Comparison of ENCODE assay signal across 8 cellular contexts in genomic region chr15:28955160-28955502, GRCh38.
DNase-seq lines count a peak whose midpoint lies in the region; ATAC-seq and TF ChIP-seq lines count a peak whose summit lies in the region.

No MANE protein-coding gene starts in this region.

- DNase-seq in ELR (ENCODE audit: low read depth) (peak; percentile 82), kidney tubule cell (ENCODE audit: low spot score) (peak; percentile 46), omental fat pad (ENCODE audit: low spot score) (no peak), RKO (ENCODE audit: low spot score) (no peak)
- no peak for DNase-seq in stimulated activated CD4-positive, alpha-beta T cell treated with anti-CD3 and anti-CD28 coated beads, Interleukin-2, amount 100 ng/mL, for 48 hours

- ATAC-seq in HG03520 (IDR thresholded peaks at IDR 0.05; ENCODE audit: unreplicated experiment) (peak; percentile 48), SK-N-SH treated with all-trans-retinoic acid at 6 μM for 48 hours (peak; percentile 66), GM19023 (IDR thresholded peaks at IDR 0.05; ENCODE audit: unreplicated experiment) (no peak), omental fat pad (ENCODE audit: low FRiP score) (no peak)

- TF ChIP-seq CTCF in omental fat pad (IDR thresholded peaks at IDR 0.05): no peak

TF ChIP-seq in SK-N-SH treated with all-trans-retinoic acid at 6 μM for 48 hours, 23 proteins besides CTCF, POLR2A, EP300 and RAD21:
- TF ChIP-seq CREB5 (CRISPR knock-in tag; IDR thresholded peaks at IDR 0.05; ENCODE audit: low read depth) (no peak), ESRRG (CRISPR knock-in tag; IDR thresholded peaks at IDR 0.05) (no peak), ZC3H10 (CRISPR knock-in tag; IDR thresholded peaks at IDR 0.05) (no peak), ISL1 (CRISPR knock-in tag; IDR thresholded peaks at IDR 0.05) (no peak), GLIS3 (CRISPR knock-in tag; IDR thresholded peaks at IDR 0.05) (no peak), TSHZ2 (CRISPR knock-in tag; IDR thresholded peaks at IDR 0.05) (no peak), POU6F1 (CRISPR knock-in tag; IDR thresholded peaks at IDR 0.05; ENCODE audit: borderline replicate concordance, low read depth) (no peak), ZNF70 (CRISPR knock-in tag; IDR thresholded peaks at IDR 0.05) (no peak), ZFP30 (CRISPR knock-in tag; IDR thresholded peaks at IDR 0.05) (no peak), SNAI2 (CRISPR knock-in tag; IDR thresholded peaks at IDR 0.05) (no peak)
- TF ChIP-seq, protein P1, sequence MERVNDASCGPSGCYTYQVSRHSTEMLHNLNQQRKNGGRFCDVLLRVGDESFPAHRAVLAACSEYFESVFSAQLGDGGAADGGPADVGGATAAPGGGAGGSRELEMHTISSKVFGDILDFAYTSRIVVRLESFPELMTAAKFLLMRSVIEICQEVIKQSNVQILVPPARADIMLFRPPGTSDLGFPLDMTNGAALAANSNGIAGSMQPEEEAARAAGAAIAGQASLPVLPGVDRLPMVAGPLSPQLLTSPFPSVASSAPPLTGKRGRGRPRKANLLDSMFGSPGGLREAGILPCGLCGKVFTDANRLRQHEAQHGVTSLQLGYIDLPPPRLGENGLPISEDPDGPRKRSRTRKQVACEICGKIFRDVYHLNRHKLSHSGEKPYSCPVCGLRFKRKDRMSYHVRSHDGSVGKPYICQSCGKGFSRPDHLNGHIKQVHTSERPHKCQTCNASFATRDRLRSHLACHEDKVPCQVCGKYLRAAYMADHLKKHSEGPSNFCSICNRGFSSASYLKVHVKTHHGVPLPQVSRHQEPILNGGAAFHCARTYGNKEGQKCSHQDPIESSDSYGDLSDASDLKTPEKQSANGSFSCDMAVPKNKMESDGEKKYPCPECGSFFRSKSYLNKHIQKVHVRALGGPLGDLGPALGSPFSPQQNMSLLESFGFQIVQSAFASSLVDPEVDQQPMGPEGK (CRISPR knock-in tag; IDR thresholded peaks at IDR 0.05; ENCODE audit: borderline replicate concordance): no peak

Comparison
In these comparisons a context has a peak if more than half of its experiments do, and no peak if none do; other contexts are left out.
1. DNase-seq: peak in ELR (single experiment) and kidney tubule cell (single experiment); none in stimulated activated CD4-positive, alpha-beta T cell treated with anti-CD3 and anti-CD28 coated beads, Interleukin-2, amount 100 ng/mL, for 48 hours (0 of 2), omental fat pad (single experiment) and RKO (single experiment).
2. ATAC-seq: peak in HG03520 (single experiment) and SK-N-SH treated with all-trans-retinoic acid at 6 μM for 48 hours (single experiment); none in GM19023 (single experiment) and omental fat pad (single experiment).